1 cellular context compared by ENCODE assay signal in genomic region chr6:14721103-14721758, GRCh38.
A peak's percentile ranks its signal among the peaks of the same experiment; 100 is the strongest.
TF ChIP-seq lines count a peak whose summit lies in the region.

No MANE protein-coding gene starts in this region.

TF ChIP-seq in K562, 482 proteins besides CTCF, POLR2A, EP300 and RAD21 (continued from another document and continues in another):
- no peak for TF ChIP-seq HMGXB4 (CRISPR knock-in tag; IDR thresholded peaks at IDR 0.05)
- no peak for TF ChIP-seq ZNF41 (CRISPR knock-in tag; conservative IDR thresholded peaks at IDR 0.05)
- TF ChIP-seq ZBTB26 (CRISPR knock-in tag; IDR thresholded peaks at IDR 0.05) = no peak
- peak in 1 of 2 experiments; percentile 14; a peak in 1 of 4 replicates for TF ChIP-seq TBL1XR1 (IDR thresholded peaks at IDR 0.05; ENCODE audit: low read length in 2 of 2)
- no peak for TF ChIP-seq ZNF316 (IDR thresholded peaks at IDR 0.05)
- no peak for TF ChIP-seq STAT5A (IDR thresholded peaks at IDR 0.05; ENCODE audit: borderline replicate concordance, low read length)
- TF ChIP-seq CBX1 (IDR thresholded peaks at IDR 0.05; ENCODE audit: low read depth) = no peak
- TF ChIP-seq CBX2 (IDR thresholded peaks at IDR 0.05; ENCODE audit: insufficient read depth, low read length, poor library complexity, severe bottlenecking) = no peak
- no peak for TF ChIP-seq PATZ1 (CRISPR knock-in tag; IDR thresholded peaks at IDR 0.05; ENCODE audit: borderline replicate concordance)
- TF ChIP-seq MEIS2 (IDR thresholded peaks at IDR 0.05; ENCODE audit: partially characterized antibody) = peak; percentile 75
- TF ChIP-seq XRCC3 (IDR thresholded peaks at IDR 0.05) = no peak
- no peak for TF ChIP-seq GATAD2A (IDR thresholded peaks at IDR 0.05)
- no peak for TF ChIP-seq DEAF1 (CRISPR knock-in tag; IDR thresholded peaks at IDR 0.05)
- TF ChIP-seq ZNF699 (CRISPR knock-in tag; IDR thresholded peaks at IDR 0.05; ENCODE audit: insufficient replicate concordance) = no peak
- 0 out of 2 replicates have a peak, but pooled peaks have one; percentile 32 for TF ChIP-seq BHLHE40 (IDR thresholded peaks at IDR 0.05; ENCODE audit: low read length)
- TF ChIP-seq GTF2F1 (IDR thresholded peaks at IDR 0.05; ENCODE audit: low read depth, low read length) = no peak
- no peak for TF ChIP-seq NFE2L1 (tag; IDR thresholded peaks at IDR 0.05; ENCODE audit: borderline replicate concordance, low read depth)
- no peak for TF ChIP-seq CAMTA2 (CRISPR knock-in tag; conservative IDR thresholded peaks at IDR 0.05)
- no peak for TF ChIP-seq NFIX (CRISPR knock-in tag; IDR thresholded peaks at IDR 0.05; ENCODE audit: low read depth)
- TF ChIP-seq HNRNPH1 (optimal IDR thresholded peaks at IDR 0.05; ENCODE audit: low read depth, low read length) = no peak
- no peak for TF ChIP-seq RBM15 (IDR thresholded peaks at IDR 0.05; ENCODE audit: insufficient read depth, low read length)
- no peak for TF ChIP-seq TSC22D4 (tag; IDR thresholded peaks at IDR 0.05)
- TF ChIP-seq MTA2 (IDR thresholded peaks at IDR 0.05; ENCODE audit: low read depth) = no peak
- TF ChIP-seq CHD4 (IDR thresholded peaks at IDR 0.05; ENCODE audit: insufficient read depth, insufficient replicate concordance, low read depth, low read length, poor library complexity, severe bottlenecking) = no peak
- TF ChIP-seq ZNF766 (CRISPR knock-in tag; conservative IDR thresholded peaks at IDR 0.05) = peak; percentile 99
- TF ChIP-seq SNIP1 (IDR thresholded peaks at IDR 0.05; ENCODE audit: low read depth) = no peak
- TF ChIP-seq MYNN (IDR thresholded peaks at IDR 0.05) = no peak
- TF ChIP-seq MYNN (CRISPR knock-in tag; IDR thresholded peaks at IDR 0.05) = no peak
- TF ChIP-seq ZBTB2 (IDR thresholded peaks at IDR 0.05) = no peak
- TF ChIP-seq SAFB (IDR thresholded peaks at IDR 0.05; ENCODE audit: borderline replicate concordance, low read depth, low read length) = no peak
- no peak for TF ChIP-seq MECOM (CRISPR knock-in tag; IDR thresholded peaks at IDR 0.05)
- TF ChIP-seq TEAD2 (tag; IDR thresholded peaks at IDR 0.05) = no peak
- no peak for TF ChIP-seq PHF8 (IDR thresholded peaks at IDR 0.05; ENCODE audit: borderline replicate concordance, low read length)
- no peak for TF ChIP-seq SAP30 (IDR thresholded peaks at IDR 0.05; ENCODE audit: borderline replicate concordance, insufficient read depth, low read depth, low read length, poor library complexity, severe bottlenecking)
- TF ChIP-seq CREBBP (IDR thresholded peaks at IDR 0.05; ENCODE audit: low read depth, low read length) = no peak
- TF ChIP-seq KAT7 (CRISPR knock-in tag; IDR thresholded peaks at IDR 0.05; ENCODE audit: borderline replicate concordance) = no peak
- no peak for TF ChIP-seq COPS2 (conservative IDR thresholded peaks at IDR 0.05)
- TF ChIP-seq ZBTB1 (CRISPR knock-in tag; IDR thresholded peaks at IDR 0.05; ENCODE audit: borderline replicate concordance, low read depth) = no peak
- no peak for TF ChIP-seq ZFPM2 (CRISPR knock-in tag; IDR thresholded peaks at IDR 0.05)
- TF ChIP-seq GABPB2 (CRISPR knock-in tag; conservative IDR thresholded peaks at IDR 0.05) = no peak
- no peak for TF ChIP-seq POLR3G (IDR thresholded peaks at IDR 0.05; ENCODE audit: extremely low read depth, insufficient read length, insufficient replicate concordance)
- no peak for TF ChIP-seq RHOXF2B (CRISPR knock-in tag; conservative IDR thresholded peaks at IDR 0.05)
- no peak for TF ChIP-seq SIN3B (IDR thresholded peaks at IDR 0.05; ENCODE audit: low read depth)
- TF ChIP-seq SMARCA5 (IDR thresholded peaks at IDR 0.05) = no peak
- peak; percentile 99 for TF ChIP-seq FOXJ2 (tag; IDR thresholded peaks at IDR 0.05)
- no peak for TF ChIP-seq TSHZ1 (CRISPR knock-in tag; IDR thresholded peaks at IDR 0.05)
- no peak for TF ChIP-seq PHB2 (IDR thresholded peaks at IDR 0.05; ENCODE audit: low read depth)
- no peak for TF ChIP-seq HOMEZ (CRISPR knock-in tag; IDR thresholded peaks at IDR 0.05)
- no peak for TF ChIP-seq ZNF175 (CRISPR knock-in tag; IDR thresholded peaks at IDR 0.05; ENCODE audit: low read depth)
- TF ChIP-seq NBN (IDR thresholded peaks at IDR 0.05; ENCODE audit: low read depth) = no peak
- TF ChIP-seq SRF (CRISPR knock-in tag; IDR thresholded peaks at IDR 0.05) = peak; percentile 45 to 94; a peak in 3 of 4 replicates
- TF ChIP-seq ZNF408 (CRISPR knock-in tag; IDR thresholded peaks at IDR 0.05; ENCODE audit: low read depth) = no peak
- no peak for TF ChIP-seq HMGN3 (IDR thresholded peaks at IDR 0.05; ENCODE audit: borderline replicate concordance, extremely low read depth, insufficient read length, low read depth, low read length)
- no peak for TF ChIP-seq ZNF212 (CRISPR knock-in tag; IDR thresholded peaks at IDR 0.05)
- no peak for TF ChIP-seq FOXK1 (CRISPR knock-in tag; IDR thresholded peaks at IDR 0.05; ENCODE audit: borderline replicate concordance)
- no peak for TF ChIP-seq PCBP2 (IDR thresholded peaks at IDR 0.05; ENCODE audit: low read depth, low read length, poor library complexity, severe bottlenecking)
- TF ChIP-seq PPARD (CRISPR knock-in tag; IDR thresholded peaks at IDR 0.05) = no peak
- no peak for TF ChIP-seq PHF21A (IDR thresholded peaks at IDR 0.05; ENCODE audit: borderline replicate concordance, low read depth)
- TF ChIP-seq SLC30A9 (CRISPR knock-in tag; IDR thresholded peaks at IDR 0.05) = no peak
- 0 out of 2 replicates have a peak, but pooled peaks have one; percentile 16 for TF ChIP-seq GABPA (tag; conservative IDR thresholded peaks at IDR 0.05; ENCODE audit: low read depth)
- TF ChIP-seq HNRNPK (IDR thresholded peaks at IDR 0.05; ENCODE audit: low read depth, low read length, poor library complexity, severe bottlenecking) = no peak
- TF ChIP-seq CBFA2T3 (IDR thresholded peaks at IDR 0.05) = no peak
- peak; percentile 28; the same call in 1 of the 2 replicates for TF ChIP-seq RNF2 (IDR thresholded peaks at IDR 0.05)
- peak; percentile 70 for TF ChIP-seq RFX1 (IDR thresholded peaks at IDR 0.05)
- no peak for TF ChIP-seq MIER1 (IDR thresholded peaks at IDR 0.05; ENCODE audit: low read depth)
- TF ChIP-seq ATF2 (CRISPR knock-in tag; IDR thresholded peaks at IDR 0.05) = no peak
- no peak for TF ChIP-seq GTF2A2 (tag; IDR thresholded peaks at IDR 0.05)
- TF ChIP-seq ZNF239 (CRISPR knock-in tag; IDR thresholded peaks at IDR 0.05) = no peak
- no peak for TF ChIP-seq FOSL1 (tag; conservative IDR thresholded peaks at IDR 0.05)
